Comparison of ENCODE assay signal across 8 cellular contexts in genomic region chr6:142845624-142846458, GRCh38.
DNase-seq lines count a peak whose midpoint lies in the region; ATAC-seq, FAIRE-seq and TF ChIP-seq lines count a peak whose summit lies in the region.

No MANE protein-coding gene starts in this region.

- peak overlapping the region; percentile 4; the same call in 1 of the 2 replicates for H3K4me3 ChIP-seq in AG09309 (ENCODE audit: control insufficient read depth, low read depth, low read length)
- peak overlapping the region; percentile 48 for H3K4me3 ChIP-seq in astrocyte (ENCODE audit: insufficient read depth, low read depth, low read length)
- H3K4me3 ChIP-seq in left ventricle myocardium inferior, result peak overlapping the region; percentile 59

- H3K27ac Mint-ChIP-seq in astrocyte (ENCODE audit: unreplicated experiment), result peak overlapping the region; percentile 86

- H3K9me3 Mint-ChIP-seq in astrocyte (ENCODE audit: unreplicated experiment), result no peaks in the 10 kb centered on the region

- H2AFZ ChIP-seq in astrocyte (ENCODE audit: low read depth, low read length), result peak overlapping the region; percentile 54

- peak overlapping the region; percentile 64 for H3K27ac ChIP-seq in RWPE1
- peak overlapping the region; percentile 96 for H3K27ac ChIP-seq in astrocyte (ENCODE audit: low read depth, low read length)
- H3K27ac ChIP-seq in left ventricle myocardium inferior (replicated peaks), result peak overlapping the region; percentile 95

- H3K4me1 ChIP-seq in astrocyte (ENCODE audit: insufficient read depth, low read length) (peaks cover 61% of the 10 kb centered on the region), left ventricle myocardium inferior (peaks cover 85% of the 10 kb centered on the region)

- peak overlapping the region; percentile 85 for H3K4me2 ChIP-seq in astrocyte (ENCODE audit: low read length)

- intact Hi-C loops in left ventricle myocardium inferior (cut with micrococcal nuclease), result no loop called here

- peak overlapping the region; percentile 36 for H3K4me3 Mint-ChIP-seq in astrocyte (ENCODE audit: unreplicated experiment)

- no peaks in the 10 kb centered on the region for H4K20me1 ChIP-seq in astrocyte (ENCODE audit: insufficient read depth, low read length)

- peak; percentile 24 for DNase-seq in AG09309 (ENCODE audit: low read depth)
- DNase-seq in HEK293T (ENCODE audit: extremely low spot score), result peak; percentile 74
- DNase-seq in RWPE1 (ENCODE audit: low spot score), result no peak
- DNase-seq in astrocyte (ENCODE audit: low read depth), result peak; percentile 79
- peak; percentile 92 for DNase-seq in left ventricle myocardium inferior
- peak; percentile 88 for DNase-seq in pons (ENCODE audit: low spot score)
- no peak for DNase-seq in HPDE6-E6E7 (ENCODE audit: extremely low spot score)

- peak; percentile 56 for FAIRE-seq in astrocyte (lab: Jason Lieb, UNC)

- H3K9me3 ChIP-seq in astrocyte (ENCODE audit: insufficient read depth, low read depth, low read length) (no peaks in the 10 kb centered on the region), left ventricle myocardium inferior (replicated peaks) (no peaks in the 10 kb centered on the region)

- ATAC-seq in HG03571 (IDR thresholded peaks at IDR 0.05; ENCODE audit: unreplicated experiment), result no peak

- CTCF ChIA-PET in HEK293T (lab: Yijun Ruan, JAX) (interaction anchor here (0.5 kb wide), 1 partner anchor 461 kb away, joined by 3 read pairs; no protein-coding TSS in a partner anchor), RWPE1 (lab: Yijun Ruan, JAX) (interaction anchor here (0.5 kb wide), 1 partner anchor 489 kb away, joined by 4 read pairs; no protein-coding TSS in a partner anchor)

- H3K79me2 ChIP-seq in astrocyte (ENCODE audit: insufficient read depth, low read length), result peaks cover 42% of the 10 kb centered on the region

- no peaks in the 10 kb centered on the region for H3K27me3 ChIP-seq in astrocyte (ENCODE audit: insufficient read depth, low read length)
- no peaks in the 10 kb centered on the region for H3K27me3 ChIP-seq in left ventricle myocardium inferior (ENCODE audit: low read depth)

- TF ChIP-seq CTCF in AG09309 (IDR thresholded peaks at IDR 0.05; ENCODE audit: control insufficient read depth, insufficient read depth, low read depth, low read length, missing control alignments) (no peak), RWPE1 (conservative IDR thresholded peaks at IDR 0.05; ENCODE audit: low read depth) (no peak), astrocyte (IDR thresholded peaks at IDR 0.05; ENCODE audit: insufficient read depth, low read depth, low read length) (no peak), left ventricle myocardium inferior (IDR thresholded peaks at IDR 0.05; ENCODE audit: borderline replicate concordance) (peak; percentile 41)

- H3K9ac ChIP-seq in astrocyte (ENCODE audit: low read length), result peak overlapping the region; percentile 88

- POLR2A ChIA-PET in HEK293T (lab: Yijun Ruan, JAX) (interaction anchor here (1.4 kb wide), 1 partner anchor 100 kb away, joined by 5 read pairs; the partner anchor contains the start of gene HIVEP2), RWPE1 (lab: Yijun Ruan, JAX; ENCODE audit: low non-redundant PET) (no interaction called here)

- H3K27me3 Mint-ChIP-seq in astrocyte (ENCODE audit: low read depth, unreplicated experiment), result no peaks in the 10 kb centered on the region

- no peaks in the 10 kb centered on the region for H3K36me3 Mint-ChIP-seq in astrocyte (ENCODE audit: low read depth, unreplicated experiment)

- H3K4me1 Mint-ChIP-seq in astrocyte (ENCODE audit: low read depth, unreplicated experiment), result peaks cover 82% of the 10 kb centered on the region

- H3K36me3 ChIP-seq in astrocyte (ENCODE audit: insufficient read depth, low read length), result no peaks in the 10 kb centered on the region
- H3K36me3 ChIP-seq in left ventricle myocardium inferior, result no peaks in the 10 kb centered on the region

TF ChIP-seq in HEK293T, 16 proteins besides CTCF, POLR2A, EP300 and RAD21:
- TF ChIP-seq HDGF (IDR thresholded peaks at IDR 0.05; ENCODE audit: borderline replicate concordance) (no peak), LEF1 (IDR thresholded peaks at IDR 0.05; ENCODE audit: borderline replicate concordance) (peak; percentile 82)

Comparison
In these comparisons a context has a peak if more than half of its experiments do, and no peak if none do; other contexts are left out.
1. DNase-seq: peak in AG09309 (single experiment), HEK293T (single experiment), astrocyte (single experiment), left ventricle myocardium inferior (single experiment) and pons (single experiment); none in RWPE1 (single experiment) and HPDE6-E6E7 (single experiment).
2. H3K4me3 ChIP-seq: peak in every context shown above with its lines; median percentile 59 in left ventricle myocardium inferior; 48 in astrocyte; 4 in AG09309.
3. Peak in every context shown above with its lines, with median percentiles within 50 percentile points of each other: H3K27ac ChIP-seq.